9 cellular contexts compared by ENCODE assay signal in genomic region chr1:152398812-152399698, GRCh38. TPM values are rescaled to one million over a fixed set of nuclear protein-coding genes. Genes with fewer than 3 reads are reported as not detected.
DNase-seq lines count a peak whose midpoint lies in the region; ATAC-seq, FAIRE-seq and TF ChIP-seq lines count a peak whose summit lies in the region.
"Had no signal": no experiment of that assay in that cellular context is flagged by ENCODE, and none has a peak within 500 bp of the region (broad histone marks: within the 10 kb centered on the region; RNA-seq: fewer than 3 reads in every experiment).

No MANE protein-coding gene starts in this region.

- H3K79me2 ChIP-seq in KMS-11 (ENCODE audit: insufficient read depth, low read depth): no peaks in the 10 kb centered on the region

- no peak for TF ChIP-seq POLR2A in right lobe of liver (IDR thresholded peaks at IDR 0.05)

- peak overlapping the region; percentile 20 for H2AFZ ChIP-seq in KMS-11 (ENCODE audit: low read depth)

- H3K27ac ChIP-seq in KMS-11: peak overlapping the region; percentile 16; the same call in 1 of the 2 replicates
- H3K27ac ChIP-seq in right lobe of liver: no peak overlapping the region

- 45% methylated on average over 7 of the region's 8 CpGs for WGBS in right lobe of liver (ENCODE audit: insufficient coverage, low coverage, low lambda C conversion rate, missing lambda C conversion rate)

- no peaks in the 10 kb centered on the region for H3K9me3 ChIP-seq in right lobe of liver

- ATAC-seq in right lobe of liver (peak; percentile 46 to 59 (median 50)), HG02884 (IDR thresholded peaks at IDR 0.05; ENCODE audit: unreplicated experiment) (no peak)

- no peak overlapping the region for H3K9ac ChIP-seq in KMS-11

- peak; percentile 23 for DNase-seq in EH (ENCODE audit: low read depth)
- peak; percentile 7 for DNase-seq in activated CD4-positive, alpha-beta T cell treated with anti-CD3 and anti-CD28 coated beads, Interleukin-2, amount 50 U/mL, for 1 hour
- DNase-seq in right lobe of liver: no peak
- no peak for DNase-seq in dedifferentiated amniotic fluid mesenchymal stem cell (ENCODE audit: extremely low spot score)
- DNase-seq in GM19238 (ENCODE audit: insufficient read length, low spot score): no peak
- DNase-seq in GM19239 (ENCODE audit: insufficient read length, low spot score): no peak
- DNase-seq: midbrain had no signal

- no peak for FAIRE-seq in GM19239 (lab: Jason Lieb, UNC)

- TF ChIP-seq CTCF in KMS-11 (conservative IDR thresholded peaks at IDR 0.05; ENCODE audit: low read depth, low read length) (peak; percentile 99), right lobe of liver (IDR thresholded peaks at IDR 0.05) (peak; percentile 18 to 42 (median 29))

- intact Hi-C loops in right lobe of liver (cut with DNase I): no loop called here

- peak overlapping the region; percentile 65 for H3K4me2 ChIP-seq in KMS-11

- peak overlapping the region; percentile 32 for H3K4me3 ChIP-seq in KMS-11 (IDR thresholded peaks at IDR 0.05; ENCODE audit: insufficient read depth, low read depth, low read length)
- no peak overlapping the region for H3K4me3 ChIP-seq in right lobe of liver

- H3K27me3 ChIP-seq in KMS-11 (ENCODE audit: insufficient read depth, low read depth) (no peaks in the 10 kb centered on the region), right lobe of liver (peaks cover 0 to 5% of the 10 kb centered on the region in 2 donors)

- H4K20me1 ChIP-seq in KMS-11 (ENCODE audit: insufficient read depth): no peaks in the 10 kb centered on the region

- H3K36me3 ChIP-seq in KMS-11 (ENCODE audit: insufficient read depth): no peaks in the 10 kb centered on the region
- H3K36me3 ChIP-seq in right lobe of liver: no peaks in the 10 kb centered on the region

- H3K4me1 ChIP-seq in KMS-11 (ENCODE audit: low read depth, poor library complexity, severe bottlenecking) (peaks cover 60% of the 10 kb centered on the region), right lobe of liver (no peaks in the 10 kb centered on the region)

RNA-seq across cellular contexts. Expression of gene CRNN, which starts 15.0 kb away (rescaled TPM):
- total RNA-seq in right lobe of liver: not detected

RNA-seq across cellular contexts. Expression of gene FLG2, which starts 39.2 kb away (rescaled TPM):
- not detected for total RNA-seq in right lobe of liver

Comparison
In these comparisons a context has a peak if more than half of its experiments do, and no peak if none do; other contexts are left out.
1. DNase-seq: peak in EH (single experiment) and activated CD4-positive, alpha-beta T cell treated with anti-CD3 and anti-CD28 coated beads, Interleukin-2, amount 50 U/mL, for 1 hour (single experiment); none in right lobe of liver (0 of 3), dedifferentiated amniotic fluid mesenchymal stem cell (single experiment), GM19238 (single experiment) and GM19239 (single experiment).